ENCODE assay signal across 8 cellular contexts in genomic region chr16:56617212-56618085, GRCh38. TPM values are rescaled to one million over a fixed set of nuclear protein-coding genes. Genes with fewer than 3 reads are reported as not detected.
DNase-seq lines count a peak whose midpoint lies in the region; ATAC-seq and TF ChIP-seq lines count a peak whose summit lies in the region.

No MANE protein-coding gene starts in this region.

- H3K4me1 Mint-ChIP-seq in CD8-positive, alpha-beta memory T cell: peaks cover 6 to 13% (median 6%) of the 10 kb centered on the region in 3 donors
- peaks cover 32% of the 10 kb centered on the region for H3K4me1 Mint-ChIP-seq in T-helper 1 cell treated with Interleukin-12 subunit alpha and Interleukin-12 subunit beta and Interleukin-4 antibody, amounts not matched to agents 30 μg/mL and 1 μg/mL, for 36 hours (ENCODE audit: low read depth)

- no peak overlapping the region for H3K4me3 ChIP-seq in CD8-positive, alpha-beta memory T cell (ENCODE audit: low read length)
- H3K4me3 ChIP-seq in right lobe of liver: peak overlapping the region; percentile 36 to 61 (median 51)

- TF ChIP-seq CTCF in right lobe of liver (IDR thresholded peaks at IDR 0.05): peak in 1 of 4 donors; percentile 20

- H3K9me3 ChIP-seq in CD8-positive, alpha-beta memory T cell (ENCODE audit: low read length): no peaks in the 10 kb centered on the region
- no peaks in the 10 kb centered on the region for H3K9me3 ChIP-seq in right lobe of liver

- ATAC-seq in right lobe of liver: peak; percentile 97 to 99 (median 98)

- H3K36me3 Mint-ChIP-seq in CD8-positive, alpha-beta memory T cell: no peaks in the 10 kb centered on the region
- no peaks in the 10 kb centered on the region for H3K36me3 Mint-ChIP-seq in T-helper 1 cell treated with Interleukin-12 subunit alpha and Interleukin-12 subunit beta and Interleukin-4 antibody, amounts not matched to agents 30 μg/mL and 1 μg/mL, for 36 hours (ENCODE audit: low read depth)

- peaks cover 4 to 11% of the 10 kb centered on the region in 2 donors for H3K27me3 Mint-ChIP-seq in CD8-positive, alpha-beta memory T cell
- H3K27me3 Mint-ChIP-seq in T-helper 1 cell treated with Interleukin-12 subunit alpha and Interleukin-12 subunit beta and Interleukin-4 antibody, amounts not matched to agents 30 μg/mL and 1 μg/mL, for 36 hours (ENCODE audit: low read depth): peaks cover 7% of the 10 kb centered on the region

- H3K27me3 ChIP-seq in CD8-positive, alpha-beta memory T cell (ENCODE audit: insufficient read depth, low read length, poor library complexity, severe bottlenecking): peaks cover 8% of the 10 kb centered on the region
- H3K27me3 ChIP-seq in right lobe of liver: no peaks in the 10 kb centered on the region

- peak overlapping the region; percentile 61 to 79 (median 69) for H3K4me3 Mint-ChIP-seq in CD8-positive, alpha-beta memory T cell
- H3K4me3 Mint-ChIP-seq in T-helper 1 cell treated with Interleukin-12 subunit alpha and Interleukin-12 subunit beta and Interleukin-4 antibody, amounts not matched to agents 30 μg/mL and 1 μg/mL, for 36 hours: peak overlapping the region; percentile 75

- CTCF ChIA-PET in CD8-positive, alpha-beta memory T cell (lab: Charles Lee): interaction anchor here (0.9 to 2.3 kb wide), 4 partner anchors 8 to 26 kb away, joined by 3 to 6 read pairs (median 4); partner anchors contain the start of gene MT1E

- H3K9me3 Mint-ChIP-seq in CD8-positive, alpha-beta memory T cell: no peaks in the 10 kb centered on the region
- no peaks in the 10 kb centered on the region for H3K9me3 Mint-ChIP-seq in T-helper 1 cell treated with Interleukin-12 subunit alpha and Interleukin-12 subunit beta and Interleukin-4 antibody, amounts not matched to agents 30 μg/mL and 1 μg/mL, for 36 hours

- H3K27ac ChIP-seq in CD8-positive, alpha-beta memory T cell (ENCODE audit: low read depth, low read length): no peak overlapping the region
- H3K27ac ChIP-seq in right lobe of liver: peak overlapping the region; percentile 62 to 88 (median 74)

- TF ChIP-seq POLR2A in right lobe of liver (IDR thresholded peaks at IDR 0.05): peak; percentile 91

- H3K36me3 ChIP-seq in CD8-positive, alpha-beta memory T cell (ENCODE audit: insufficient read depth, low read length): no peaks in the 10 kb centered on the region
- no peaks in the 10 kb centered on the region for H3K36me3 ChIP-seq in right lobe of liver

- peaks cover 4% of the 10 kb centered on the region for H3K4me1 ChIP-seq in CD8-positive, alpha-beta memory T cell (ENCODE audit: insufficient read depth, low read length)
- peaks cover 0 to 22% (median 10%) of the 10 kb centered on the region in 4 donors for H3K4me1 ChIP-seq in right lobe of liver

- peak in 4 of 5 donors; percentile 22 to 64 (median 42) for DNase-seq in CD8-positive, alpha-beta memory T cell
- peak; percentile 63 for DNase-seq in dermis blood vessel endothelial cell
- peak; percentile 88 to 95 (median 95) for DNase-seq in right lobe of liver
- peak; percentile 34 for DNase-seq in stimulated activated CD8-positive, alpha-beta memory T cell treated with anti-CD3 and anti-CD28 coated beads, Interleukin-4, amount 100 ng/mL, for 24 hours (ENCODE audit: low read depth)
- no peak for DNase-seq in putamen (ENCODE audit: low spot score)
- DNase-seq in NCI-H1417 treated with DMSO at 0.1 percent for 48 hours (lab: John Stamatoyannopoulos, UW): no peak
- no peak for DNase-seq in inferior parietal cortex (ENCODE audit: extremely low spot score)

- WGBS in right lobe of liver (ENCODE audit: insufficient coverage, low coverage, low lambda C conversion rate, missing lambda C conversion rate): 25% methylated on average over 9 of the region's 41 CpGs

- intact Hi-C loops in right lobe of liver (cut with DNase I): no loop called here

- POLR2A ChIA-PET in CD8-positive, alpha-beta memory T cell (lab: Charles Lee): interaction anchor here (0.5 to 1.2 kb wide), 3 partner anchors 9 to 151 kb away, joined by 3 to 4 read pairs (median 4); partner anchors contain the start of gene MT2A

- H3K27ac Mint-ChIP-seq in CD8-positive, alpha-beta memory T cell: no peak overlapping the region
- peak overlapping the region; percentile 66 for H3K27ac Mint-ChIP-seq in T-helper 1 cell treated with Interleukin-12 subunit alpha and Interleukin-12 subunit beta and Interleukin-4 antibody, amounts not matched to agents 30 μg/mL and 1 μg/mL, for 36 hours

RNA-seq across cellular contexts. Expression of gene MT1E, which starts 8.1 kb away (rescaled TPM):
- 100 to 1,000 TPM; 153 to 163 TPM for total RNA-seq in CD8-positive, alpha-beta memory T cell
- polyA plus RNA-seq in CD8-positive, alpha-beta memory T cell: 40.4 TPM
- total RNA-seq in dermis blood vessel endothelial cell (13.8 and 103 TPM in 2 replicates), right lobe of liver (1,000 to 10,000 TPM in 2 of 6 experiments, 100 to 1,000 TPM in 4; 403 to 1,748 (median 691) TPM)

RNA-seq across cellular contexts. Expression of gene MT2A, which starts 9.1 kb away (rescaled TPM):
- 100 to 1,000 TPM; 285 to 349 TPM for total RNA-seq in CD8-positive, alpha-beta memory T cell
- 435 TPM for polyA plus RNA-seq in CD8-positive, alpha-beta memory T cell
- total RNA-seq in dermis blood vessel endothelial cell (21.3 and 82.5 TPM in 2 replicates), right lobe of liver (1,000 to 10,000 TPM in 5 of 6 experiments, 100 to 1,000 TPM in 1; 946 to 4,033 (median 2,228) TPM)

RNA-seq across cellular contexts. Expression of gene MT1M, which starts 15.0 kb away (rescaled TPM):
- total RNA-seq in CD8-positive, alpha-beta memory T cell: not detected
- polyA plus RNA-seq in CD8-positive, alpha-beta memory T cell: not detected
- total RNA-seq in dermis blood vessel endothelial cell: 0.34 and 0.98 TPM in 2 replicates
- 100 to 1,000 TPM in 3 of 6 experiments, 10 to 100 TPM in 2, 1 to 10 TPM in 1; 8.6 to 569 (median 84.5) TPM for total RNA-seq in right lobe of liver

RNA-seq across cellular contexts. Expression of gene MT1A, which starts 21.0 kb away (rescaled TPM):
- under 1 TPM in 1 of 2 experiments, not detected in 1; 0.71 TPM for total RNA-seq in CD8-positive, alpha-beta memory T cell
- polyA plus RNA-seq in CD8-positive, alpha-beta memory T cell: not detected
- total RNA-seq in dermis blood vessel endothelial cell (2.3 TPM in 1 of 2 replicates, not detected in the other), right lobe of liver (100 to 1,000 TPM in 3 of 6 experiments, 10 to 100 TPM in 3; 34.9 to 161 (median 110) TPM)

RNA-seq across cellular contexts. Expression of gene MT3, which starts 28.1 kb away (rescaled TPM):
- under 1 TPM in 1 of 2 experiments, not detected in 1; 0.94 TPM for total RNA-seq in CD8-positive, alpha-beta memory T cell
- polyA plus RNA-seq in CD8-positive, alpha-beta memory T cell: 0.99 TPM
- not detected in 2 replicates for total RNA-seq in dermis blood vessel endothelial cell
- total RNA-seq in right lobe of liver: under 1 TPM in 1 of 6 experiments, not detected in 5; 0.62 TPM

Comparison
In these comparisons a context has a peak if more than half of its experiments do, and no peak if none do; other contexts are left out.
1. DNase-seq: peak in CD8-positive, alpha-beta memory T cell (4 of 5), dermis blood vessel endothelial cell (single experiment), right lobe of liver (3 of 3) and stimulated activated CD8-positive, alpha-beta memory T cell treated with anti-CD3 and anti-CD28 coated beads, Interleukin-4, amount 100 ng/mL, for 24 hours (single experiment); none in putamen (single experiment), NCI-H1417 treated with DMSO at 0.1 percent for 48 hours (single experiment) and inferior parietal cortex (single experiment).